In genomic region chr13:90709329-90709728, GRCh38 we compare ENCODE assay signal across 24 cellular contexts.
"Had no signal": no experiment of that assay in that cellular context is flagged by ENCODE, and none has a peak within 500 bp of the region (broad histone marks: within the 10 kb centered on the region; RNA-seq: fewer than 3 reads in every experiment).

No MANE protein-coding gene starts in this region.

- DNase-seq: activated CD4-positive, alpha-beta T cell treated with anti-CD3 and anti-CD28 coated beads for 4 hours; activated CD4-positive, alpha-beta T cell treated with anti-CD3 and anti-CD28 coated beads, Interleukin-2, amount 50 U/mL, for 4 hours; activated effector memory CD4-positive, alpha-beta T cell treated with anti-CD3 and anti-CD28 coated beads, Interleukin-2, amount 50 U/mL, for 16 hours; activated naive CD4-positive, alpha-beta T cell treated with anti-CD3 and anti-CD28 coated beads for 36 hours; activated naive CD8-positive, alpha-beta T cell treated with anti-CD3 and anti-CD28 coated beads for 36 hours; activated T-cell treated with anti-CD3 and anti-CD28 coated beads for 4 hours; central memory CD4-positive, alpha-beta T cell; effector CD8-positive, alpha-beta T cell; esophagus squamous epithelium; foreskin melanocyte; left lung; lower lobe of right lung; mesenchymal stem cell; natural killer cell; retina; stimulated activated CD4-positive, alpha-beta T cell treated with anti-CD3 and anti-CD28 coated beads, Interleukin-12 subunit alpha, Interleukin-12 subunit beta, amount 100 ng/mL, for 4 hours; stimulated activated CD4-positive, alpha-beta T cell treated with anti-CD3 and anti-CD28 coated beads, Interleukin-4, amount 100 ng/mL, for 1 hour; T-helper 9 cell; thyroid gland; upper lobe of right lung had no signal

- H3K36me3 Mint-ChIP-seq: activated naive CD8-positive, alpha-beta T cell treated with anti-CD3 and anti-CD28 coated beads for 36 hours; natural killer cell had no signal

- H3K27ac Mint-ChIP-seq: activated naive CD4-positive, alpha-beta T cell treated with anti-CD3 and anti-CD28 coated beads for 36 hours; activated naive CD8-positive, alpha-beta T cell treated with anti-CD3 and anti-CD28 coated beads for 36 hours; activated T-helper 1 cell treated with anti-CD3 and anti-CD28 coated beads, Interleukin-12 subunit alpha, Interleukin-12 subunit beta, Interleukin-2, Interleukin-4 antibody, amounts not matched to agents 30 ng/mL and 10 ng/mL and 1 ng/mL, durations not matched to agents 14 hours and 24 hours and 36 hours; natural killer cell; stimulated activated naive CD8-positive, alpha-beta T cell treated with anti-CD3 and anti-CD28 coated beads, Interleukin-15, Interleukin-2, amounts not matched to agents 100 ng/mL and 50 ng/mL, for 24 hours; T-helper 1 cell treated with Interleukin-12 subunit alpha and Interleukin-12 subunit beta and Interleukin-4 antibody, amounts not matched to agents 30 μg/mL and 1 μg/mL, for 36 hours had no signal

- H3K4me1 Mint-ChIP-seq: activated naive CD8-positive, alpha-beta T cell treated with anti-CD3 and anti-CD28 coated beads for 36 hours; natural killer cell had no signal

- ATAC-seq: left lung, lower lobe of right lung, natural killer cell, sciatic nerve, upper lobe of right lung had no signal

- H3K4me3 Mint-ChIP-seq: activated naive CD4-positive, alpha-beta T cell treated with anti-CD3 and anti-CD28 coated beads for 36 hours; activated naive CD8-positive, alpha-beta T cell treated with anti-CD3 and anti-CD28 coated beads for 36 hours; activated T-helper 1 cell treated with anti-CD3 and anti-CD28 coated beads, Interleukin-12 subunit alpha, Interleukin-12 subunit beta, Interleukin-2, Interleukin-4 antibody, amounts not matched to agents 30 ng/mL and 10 ng/mL and 1 ng/mL, durations not matched to agents 14 hours and 24 hours and 36 hours; natural killer cell; stimulated activated naive CD8-positive, alpha-beta T cell treated with anti-CD3 and anti-CD28 coated beads, Interleukin-15, Interleukin-2, amounts not matched to agents 100 ng/mL and 50 ng/mL, for 24 hours; T-helper 1 cell treated with Interleukin-12 subunit alpha and Interleukin-12 subunit beta and Interleukin-4 antibody, amounts not matched to agents 30 μg/mL and 1 μg/mL, for 36 hours had no signal

- H3K27me3 Mint-ChIP-seq: activated naive CD8-positive, alpha-beta T cell treated with anti-CD3 and anti-CD28 coated beads for 36 hours; stimulated activated naive CD8-positive, alpha-beta T cell treated with anti-CD3 and anti-CD28 coated beads, Interleukin-15, Interleukin-2, amounts not matched to agents 100 ng/mL and 50 ng/mL, for 24 hours had no signal
